Comparison of ENCODE assay signal across 33 cellular contexts in genomic region chr2:95266781-95267430, GRCh38. TPM values are rescaled to one million over a fixed set of nuclear protein-coding genes. Genes with fewer than 3 reads are reported as not detected.
A peak's percentile ranks its signal among the peaks of the same experiment; 100 is the strongest.
DNase-seq lines count a peak whose midpoint lies in the region; ATAC-seq, FAIRE-seq and TF ChIP-seq lines count a peak whose summit lies in the region.
"Had no signal": no experiment of that assay in that cellular context is flagged by ENCODE, and none has a peak within 500 bp of the region (broad histone marks: within the 10 kb centered on the region; RNA-seq: fewer than 3 reads in every experiment).

No MANE protein-coding gene starts in this region.

- no peak overlapping the region for H2AFZ ChIP-seq in H1 (ENCODE audit: low read length)

- H3K14ac ChIP-seq in H1 (ENCODE audit: insufficient read length): no peak overlapping the region

- no peaks in the 10 kb centered on the region for H3K9me3 ChIP-seq in left ventricle myocardium inferior (replicated peaks)
- peaks cover 78 to 89% of the 10 kb centered on the region in 2 experiments for H3K9me3 ChIP-seq in H1 (ENCODE audit: insufficient read depth in 2 of 2, low read depth in 1 of 2, low read length in 1 of 2)
- H3K9me3 ChIP-seq in upper lobe of right lung: no peaks in the 10 kb centered on the region
- H3K9me3 ChIP-seq: ascending aorta, colonic mucosa, left lung, mucosa of descending colon, SJCRH30, thyroid gland had no signal

- H2AK5ac ChIP-seq in H1 (ENCODE audit: low read depth, low read length): no peak overlapping the region

- no peaks in the 10 kb centered on the region; the same call in 1 of the 2 replicates for H3K79me1 ChIP-seq in H1 (ENCODE audit: low read depth, low read length)

- H3K9me3 Mint-ChIP-seq in nephron progenitor cell: peaks cover 15% of the 10 kb centered on the region
- H3K9me3 Mint-ChIP-seq: immature natural killer cell; nephron; stimulated activated naive CD8-positive, alpha-beta T cell treated with anti-CD3 and anti-CD28 coated beads, Interleukin-15, amount 100 ng/mL, for 72 hours had no signal

- intact Hi-C loops in cardiac septum (cut with DNase I) (no loop called here), left ventricle myocardium inferior (cut with micrococcal nuclease) (no loop called here), upper lobe of right lung (cut with DNase I) (no loop called here)

- no peak for TF ChIP-seq EP300 in H1 (IDR thresholded peaks at IDR 0.05; ENCODE audit: borderline replicate concordance in 1 of 2, low read depth in 2 of 2, low read length in 2 of 2)

- no peak overlapping the region for H3K4ac ChIP-seq in H1 (replicated peaks; ENCODE audit: insufficient read length, low read depth, low read length)

- no peak overlapping the region for H3K56ac ChIP-seq in H1 (replicated peaks; ENCODE audit: insufficient read length, low read depth, low read length)

- H3K4me1 ChIP-seq in left ventricle myocardium inferior (no peaks in the 10 kb centered on the region), H1 (replicated peaks in 1 of 4; ENCODE audit: control insufficient read depth in 3 of 4, insufficient read depth in 4 of 4, low read length in 3 of 4) (peaks cover 0 to 2% (median 0%) of the 10 kb centered on the region in 4 experiments; a peak in 1 of 7 replicates), upper lobe of right lung (no peaks in the 10 kb centered on the region)
- H3K4me1 ChIP-seq: ascending aorta, colonic mucosa, left lung, thyroid gland had no signal

- H3K27me3 Mint-ChIP-seq in nephron progenitor cell (ENCODE audit: low read depth, poor library complexity): peaks cover 14% of the 10 kb centered on the region

- CTCF ChIA-PET in H1 (lab: Charles Lee; ENCODE audit: partially characterized antibody): no interaction called here

- H3K27ac ChIP-seq in left ventricle myocardium inferior (replicated peaks) (no peak overlapping the region), H1 (ENCODE audit: low read depth, low read length) (no peak overlapping the region), upper lobe of right lung (no peak overlapping the region)
- H3K27ac ChIP-seq: ascending aorta, cardiac muscle cell, colonic mucosa, left lung, parathyroid adenoma, SJCRH30, thyroid gland had no signal

- H4K91ac ChIP-seq in H1 (replicated peaks; ENCODE audit: insufficient read length, low read length): no peak overlapping the region

- H4K8ac ChIP-seq in H1 (ENCODE audit: extremely low read depth, insufficient read depth, low read length): 0 out of 2 replicates have a peak overlapping the region, but pooled peaks have one; percentile 17

- H2BK12ac ChIP-seq in H1 (ENCODE audit: low read depth, low read length): no peak overlapping the region

- H3K27ac Mint-ChIP-seq in nephron progenitor cell: peak overlapping the region; percentile 49
- H3K27ac Mint-ChIP-seq: IgD-negative memory B cell; immature natural killer cell; nephron; stimulated activated naive CD8-positive, alpha-beta T cell treated with anti-CD3 and anti-CD28 coated beads, Interleukin-15, amount 100 ng/mL, for 72 hours had no signal

- no peak overlapping the region for H3K4me3 ChIP-seq in left ventricle myocardium inferior
- no peak overlapping the region for H3K4me3 ChIP-seq in H1 (ENCODE audit: extremely low read depth in 1 of 4, insufficient read depth in 2 of 4, low read depth in 3 of 4, low read length in 4 of 4)
- H3K4me3 ChIP-seq in upper lobe of right lung: no peak overlapping the region
- H3K4me3 ChIP-seq: ascending aorta, cardiac muscle cell, colonic mucosa, left lung, mucosa of descending colon, SJCRH30, thyroid gland had no signal

- no peak for ATAC-seq in upper lobe of right lung
- ATAC-seq: left lung; mucosa of descending colon; right cardiac atrium; stimulated activated naive CD8-positive, alpha-beta T cell treated with anti-CD3 and anti-CD28 coated beads, Interleukin-15, amount 100 ng/mL, for 72 hours had no signal

- no peak overlapping the region for H4K5ac ChIP-seq in H1 (ENCODE audit: insufficient read length, low read depth, low read length)

- FAIRE-seq in H1 (lab: Jason Lieb, UNC): no peak
- FAIRE-seq: GM19239 had no signal

- H3K36me3 ChIP-seq in left ventricle myocardium inferior (no peaks in the 10 kb centered on the region), H1 (ENCODE audit: control insufficient read depth in 2 of 4, insufficient read depth in 4 of 4, low read length in 3 of 4) (no peaks in the 10 kb centered on the region), upper lobe of right lung (no peaks in the 10 kb centered on the region)
- H3K36me3 ChIP-seq: ascending aorta, cardiac muscle cell, colonic mucosa, left lung, SJCRH30, thyroid gland had no signal

- H4K20me1 ChIP-seq in H1 (replicated peaks in 1 of 2; ENCODE audit: control insufficient read depth in 1 of 2, insufficient read depth in 2 of 2, low read length in 2 of 2): no peaks in the 10 kb centered on the region

- WGBS in H1 (ENCODE audit: extremely low coverage in 1 of 2, insufficient coverage in 1 of 2, insufficient read length in 1 of 2, insufficient replicate concordance in 2 of 2, low coverage in 1 of 2, low lambda C conversion rate in 2 of 2, missing lambda C conversion rate in 1 of 2), 2 experiments: 70% methylated on average over 10 of the region's 10 CpGs; no CpG with 5 or more reads in 1 of the 2 experiments

- POLR2A ChIA-PET in H1 (lab: Charles Lee; ENCODE audit: partially characterized antibody): no interaction called here

- H3K27me3 ChIP-seq in left ventricle myocardium inferior (ENCODE audit: low read depth) (no peaks in the 10 kb centered on the region), H1 (replicated peaks in 1 of 4; ENCODE audit: control insufficient read depth in 3 of 4, extremely low read depth in 1 of 4, insufficient read depth in 3 of 4, low read length in 3 of 4) (no peaks in the 10 kb centered on the region), upper lobe of right lung (no peaks in the 10 kb centered on the region)
- H3K27me3 ChIP-seq: ascending aorta, cardiac muscle cell, colonic mucosa, left lung, thyroid gland had no signal

- TF ChIP-seq CTCF in left ventricle myocardium inferior (IDR thresholded peaks at IDR 0.05; ENCODE audit: borderline replicate concordance) (no peak), H1 (IDR thresholded peaks at IDR 0.05; ENCODE audit: control extremely low read depth in 1 of 3, insufficient read depth in 1 of 3, low read depth in 1 of 3, low read length in 3 of 3) (no peak), nephron progenitor cell (IDR thresholded peaks at IDR 0.05) (no peak), upper lobe of right lung (IDR thresholded peaks at IDR 0.05) (no peak)

- no peaks in the 10 kb centered on the region for H3K79me2 ChIP-seq in H1 (ENCODE audit: control insufficient read depth in 1 of 2, insufficient read depth in 2 of 2, low read length in 2 of 2)
- H3K79me2 ChIP-seq: parathyroid adenoma had no signal

- no peak overlapping the region for H3K4me3 Mint-ChIP-seq in nephron progenitor cell
- H3K4me3 Mint-ChIP-seq: IgD-negative memory B cell; immature natural killer cell; nephron; stimulated activated naive CD8-positive, alpha-beta T cell treated with anti-CD3 and anti-CD28 coated beads, Interleukin-15, amount 100 ng/mL, for 72 hours had no signal

- no peaks in the 10 kb centered on the region for H3K36me3 Mint-ChIP-seq in nephron progenitor cell (ENCODE audit: low read depth)
- H3K36me3 Mint-ChIP-seq: immature natural killer cell had no signal

- no peak overlapping the region for H3K9ac ChIP-seq in H1 (replicated peaks in 1 of 4; ENCODE audit: extremely low read depth in 1 of 4, low read depth in 3 of 4, low read length in 3 of 4)
- H3K9ac ChIP-seq: parathyroid adenoma had no signal

- TF ChIP-seq POLR2A in H1 (IDR thresholded peaks at IDR 0.05; ENCODE audit: control extremely low read depth in 1 of 2, low read depth in 2 of 2, low read length in 2 of 2): no peak

- H2BK15ac ChIP-seq in H1 (ENCODE audit: low read length): no peak overlapping the region

- no peak overlapping the region for H3K4me2 ChIP-seq in H1 (ENCODE audit: insufficient read depth in 1 of 2, low read depth in 2 of 2, low read length in 2 of 2)

- DNase-seq in cardiac septum (ENCODE audit: low spot score): peak; percentile 66
- DNase-seq in left ventricle myocardium inferior: no peak
- peak in 1 of 2 experiments; percentile 26 for DNase-seq in H1 (ENCODE audit: low read depth in 1 of 2, low spot score in 2 of 2)
- DNase-seq in nephron progenitor cell: no peak
- peak; percentile 40 for DNase-seq in upper lobe of right lung
- no peak for DNase-seq in activated CD4-positive, alpha-beta T cell treated with anti-CD3 and anti-CD28 coated beads, Interleukin-2, amount 50 U/mL, for 4 hours
- DNase-seq in NCI-H226: no peak
- DNase-seq: activated CD4-positive, alpha-beta T cell treated with anti-CD3 and anti-CD28 coated beads for 48 hours; activated gamma-delta T cell; DMS 273 treated with DMSO at 0.1 percent for 48 hours; effector memory CD4-positive, alpha-beta T cell; EL; erythroblast; GOT3; immature natural killer cell; mucosa of descending colon; NCI-H1048; NCI-H1694 treated with DMSO at 0.1 percent for 48 hours; NCI-H2171; NCI-H510A; right cardiac atrium; SJCRH30; stimulated activated naive CD8-positive, alpha-beta T cell treated with anti-CD3 and anti-CD28 coated beads, Interleukin-15, amount 100 ng/mL, for 72 hours; T-helper 9 cell; thyroid gland had no signal

- no peak overlapping the region for H3K18ac ChIP-seq in H1 (ENCODE audit: extremely low read depth, low read length)

- H2BK20ac ChIP-seq in H1 (ENCODE audit: low read length): no peak overlapping the region

- no peak overlapping the region for H2BK5ac ChIP-seq in H1 (ENCODE audit: low read depth, low read length)

- H3K4me1 Mint-ChIP-seq in nephron progenitor cell: peaks cover 14% of the 10 kb centered on the region
- H3K4me1 Mint-ChIP-seq: IgD-negative memory B cell; immature natural killer cell; stimulated activated naive CD8-positive, alpha-beta T cell treated with anti-CD3 and anti-CD28 coated beads, Interleukin-15, amount 100 ng/mL, for 72 hours had no signal

- no peak for TF ChIP-seq RAD21 in H1 (IDR thresholded peaks at IDR 0.05 in 1 of 2, conservative IDR thresholded peaks at IDR 0.05 in 1 of 2; ENCODE audit: low read depth in 2 of 2, low read length in 2 of 2)

- H2BK120ac ChIP-seq in H1 (replicated peaks; ENCODE audit: low read depth, low read length): no peak overlapping the region

- no peaks in the 10 kb centered on the region; the same call in 1 of the 2 replicates for H3K23me2 ChIP-seq in H1 (ENCODE audit: low read depth, low read length)

- no peak overlapping the region for H3K23ac ChIP-seq in H1 (ENCODE audit: insufficient read length)

RNA-seq across cellular contexts. Expression of gene PROM2, which starts 7.3 kb away (rescaled TPM):
- total RNA-seq in cardiac septum (0.83 TPM), left ventricle myocardium inferior (1.4 TPM), upper lobe of right lung (6.0 TPM)
- total RNA-seq in H1 (2021; fragmentation: NEBNext Ultra II Directional; extraction: Animal tissue kit (Norgen Biotek cat#: 25700)): 3.8 and 4.6 TPM in 2 replicates
- 1.6 and 2.6 TPM in 2 replicates for polyA plus RNA-seq in H1 (2011; rRNA removed)
- polyA plus RNA-seq in H1 (2011; cell fraction: cytosol; rRNA removed): 0.72 TPM
- polyA plus RNA-seq in H1 (2011; cell fraction: nucleus; rRNA removed): 6.7 TPM
- 0.66 to 2.7 TPM (median 2.0 TPM) in 4 replicates for polyA plus RNA-seq in H1 (2012, experiment 1 of 2)
- 1.6 TPM for polyA plus RNA-seq in H1 (2012, experiment 2 of 2)
- polyA plus RNA-seq in H1 (2013, experiment 1 of 2): 7.0 TPM
- 6.0 TPM for polyA plus RNA-seq in H1 (2013, experiment 2 of 2)
- 0.47 and 1.6 TPM in 2 replicates for polyA minus RNA-seq in H1 (2011; rRNA and poly(A)+ RNA removed)
- polyA minus RNA-seq in H1 (2011; cell fraction: cytosol; rRNA and poly(A)+ RNA removed): 1.8 TPM
- 6.0 TPM for polyA minus RNA-seq in H1 (2011; cell fraction: nucleus; rRNA and poly(A)+ RNA removed)
- total RNA-seq: ascending aorta had no signal
- polyA plus RNA-seq: IgD-negative memory B cell, immature natural killer cell had no signal

RNA-seq across cellular contexts. Expression of gene KCNIP3, which starts 30.2 kb away (rescaled TPM):
- total RNA-seq in cardiac septum: 6.5 TPM
- total RNA-seq in left ventricle myocardium inferior: 4.6 TPM
- total RNA-seq in H1 (2021; fragmentation: NEBNext Ultra II Directional; extraction: Animal tissue kit (Norgen Biotek cat#: 25700)): 1.9 and 2.9 TPM in 2 replicates
- polyA plus RNA-seq in H1 (2011; rRNA removed): 0.33 and 0.53 TPM in 2 replicates
- polyA plus RNA-seq in H1 (2011; cell fraction: cytosol; rRNA removed): 1.2 TPM
- 1.3 TPM for polyA plus RNA-seq in H1 (2011; cell fraction: nucleus; rRNA removed)
- 0.52 to 0.88 TPM (median 0.61 TPM) in 4 replicates for polyA plus RNA-seq in H1 (2012, experiment 1 of 2)
- 0.10 TPM for polyA plus RNA-seq in H1 (2012, experiment 2 of 2)
- 0.95 TPM for polyA plus RNA-seq in H1 (2013, experiment 1 of 2)
- 1.1 TPM for polyA plus RNA-seq in H1 (2013, experiment 2 of 2)
- polyA minus RNA-seq in H1 (2011; rRNA and poly(A)+ RNA removed): 0.16 and 0.49 TPM in 2 replicates
- polyA minus RNA-seq in H1 (2011; cell fraction: cytosol; rRNA and poly(A)+ RNA removed): not detected
- not detected for polyA minus RNA-seq in H1 (2011; cell fraction: nucleus; rRNA and poly(A)+ RNA removed)
- 3.0 TPM for total RNA-seq in upper lobe of right lung
- total RNA-seq: SJCRH30 had no signal
- polyA plus RNA-seq: IgD-negative memory B cell, immature natural killer cell had no signal

RNA-seq across cellular contexts. Expression of gene ZNF892, which starts 59.6 kb away (rescaled TPM):
- total RNA-seq in cardiac septum (4.8 TPM), left ventricle myocardium inferior (4.0 TPM), upper lobe of right lung (3.8 TPM)
- total RNA-seq in H1 (2021; fragmentation: NEBNext Ultra II Directional; extraction: Animal tissue kit (Norgen Biotek cat#: 25700)): 10.7 and 10.8 TPM in 2 replicates
- 1.4 and 1.5 TPM in 2 replicates for polyA plus RNA-seq in H1 (2011; rRNA removed)
- polyA plus RNA-seq in H1 (2011; cell fraction: cytosol; rRNA removed): 2.5 TPM
- 3.3 TPM for polyA plus RNA-seq in H1 (2011; cell fraction: nucleus; rRNA removed)
- 1.3 to 2.5 TPM (median 1.6 TPM) in 4 replicates for polyA plus RNA-seq in H1 (2012, experiment 1 of 2)
- polyA plus RNA-seq in H1 (2012, experiment 2 of 2): 0.12 TPM
- 2.7 TPM for polyA plus RNA-seq in H1 (2013, experiment 1 of 2)
- polyA plus RNA-seq in H1 (2013, experiment 2 of 2): 2.3 TPM
- polyA minus RNA-seq in H1 (2011; rRNA and poly(A)+ RNA removed): 12.8 and 19.4 TPM in 2 replicates
- 12.3 TPM for polyA minus RNA-seq in H1 (2011; cell fraction: cytosol; rRNA and poly(A)+ RNA removed)
- 18.1 TPM for polyA minus RNA-seq in H1 (2011; cell fraction: nucleus; rRNA and poly(A)+ RNA removed)

Comparison
In these comparisons a context has a peak if more than half of its experiments do, and no peak if none do; other contexts are left out.
1. DNase-seq: peak in cardiac septum (single experiment) and upper lobe of right lung (single experiment); none in left ventricle myocardium inferior (single experiment), nephron progenitor cell (single experiment), activated CD4-positive, alpha-beta T cell treated with anti-CD3 and anti-CD28 coated beads, Interleukin-2, amount 50 U/mL, for 4 hours (0 of 2) and NCI-H226 (single experiment).